In genomic region chrX:7586126-7586525, GRCh38 we compare ENCODE assay signal across 8 cellular contexts.
A peak's percentile ranks its signal among the peaks of the same experiment; 100 is the strongest.
DNase-seq lines count a peak whose midpoint lies in the region; ATAC-seq and TF ChIP-seq lines count a peak whose summit lies in the region.

No MANE protein-coding gene starts in this region.

- no peaks in the 10 kb centered on the region for H3K36me3 ChIP-seq in fibroblast of lung (ENCODE audit: control insufficient read depth, insufficient read depth, low read length)
- H3K36me3 ChIP-seq in tibial nerve = no peaks in the 10 kb centered on the region
- no peaks in the 10 kb centered on the region for H3K36me3 ChIP-seq in vagina

- H3K4me1 ChIP-seq in fibroblast of lung (ENCODE audit: control insufficient read depth, extremely low read depth, insufficient read depth, low read length) = no peaks in the 10 kb centered on the region
- no peaks in the 10 kb centered on the region for H3K4me1 ChIP-seq in tibial nerve
- no peaks in the 10 kb centered on the region for H3K4me1 ChIP-seq in vagina

- ATAC-seq in GM18907 (IDR thresholded peaks at IDR 0.05; ENCODE audit: unreplicated experiment) = peak; percentile 78

- no peak overlapping the region for H2AFZ ChIP-seq in fibroblast of lung (ENCODE audit: low read length)

- DNase-seq in Ammon's horn (ENCODE audit: low spot score) (peak; percentile 30), NCI-H69 (lab: John Stamatoyannopoulos, UW) (peak; percentile 54), fibroblast of lung (ENCODE audit: low read depth in 2 of 2) (peak; percentile 0 to 8), tibial nerve (ENCODE audit: low spot score in 2 of 2) (no peak), activated gamma-delta T cell treated with Interleukin-2 at 50 U/mL for 16 hours (no peak), vagina (ENCODE audit: extremely low spot score in 2 of 2) (no peak)
- no peak for DNase-seq in activated CD8-positive, alpha-beta memory T cell treated with anti-CD3 and anti-CD28 coated beads for 24 hours

- H3K9me3 ChIP-seq in fibroblast of lung (ENCODE audit: control insufficient read depth, insufficient read depth, low read depth, low read length) = no peaks in the 10 kb centered on the region
- no peaks in the 10 kb centered on the region for H3K9me3 ChIP-seq in tibial nerve
- no peaks in the 10 kb centered on the region for H3K9me3 ChIP-seq in vagina

- H3K27me3 ChIP-seq in fibroblast of lung (ENCODE audit: control insufficient read depth, insufficient read depth, low read length) = no peaks in the 10 kb centered on the region
- no peaks in the 10 kb centered on the region for H3K27me3 ChIP-seq in tibial nerve
- H3K27me3 ChIP-seq in vagina = no peaks in the 10 kb centered on the region

- no peak overlapping the region for H3K9ac ChIP-seq in fibroblast of lung (ENCODE audit: insufficient read depth, low read length)

- no peak overlapping the region for H3K27ac ChIP-seq in fibroblast of lung (ENCODE audit: insufficient read depth, low read length)
- no peak overlapping the region for H3K27ac ChIP-seq in tibial nerve
- H3K27ac ChIP-seq in vagina = no peak overlapping the region

- H4K20me1 ChIP-seq in fibroblast of lung (ENCODE audit: control insufficient read depth, extremely low read depth, insufficient read depth, low read length) = no peaks in the 10 kb centered on the region

- H3K4me2 ChIP-seq in fibroblast of lung (ENCODE audit: extremely low read depth, insufficient read depth, low read length) = no peak overlapping the region

- TF ChIP-seq EP300 in tibial nerve (IDR thresholded peaks at IDR 0.05) = no peak

- 10% methylated on average over 2 of the region's 2 CpGs for WGBS in tibial nerve, 2 donors

- TF ChIP-seq POLR2A in tibial nerve (IDR thresholded peaks at IDR 0.05) = no peak
- no peak for TF ChIP-seq POLR2A in vagina (IDR thresholded peaks at IDR 0.05)

- TF ChIP-seq CTCF in fibroblast of lung (conservative IDR thresholded peaks at IDR 0.05 in 1 of 2, IDR thresholded peaks at IDR 0.05 in 1 of 2; ENCODE audit: low read depth in 1 of 2, low read length in 2 of 2) (peak in 1 of 2 donors; percentile 53), tibial nerve (IDR thresholded peaks at IDR 0.05) (peak in 4 of 5 experiments; percentile 22 to 42 (median 36)), vagina (IDR thresholded peaks at IDR 0.05) (no peak)

- H3K79me2 ChIP-seq in fibroblast of lung (ENCODE audit: control insufficient read depth, insufficient read depth, low read length) = no peaks in the 10 kb centered on the region

- H3K4me3 ChIP-seq in fibroblast of lung (replicated peaks in 1 of 4; ENCODE audit: control extremely low read depth in 1 of 4, insufficient read depth in 1 of 4, low read depth in 3 of 4, low read length in 4 of 4) (no peak overlapping the region), tibial nerve (no peak overlapping the region), vagina (no peak overlapping the region)

- intact Hi-C loops in vagina (cut with DNase I) = no loop called here

Comparison
In these comparisons a context has a peak if more than half of its experiments do, and no peak if none do; other contexts are left out.
1. DNase-seq: peak in Ammon's horn (single experiment), NCI-H69 (single experiment) and fibroblast of lung (2 of 2); none in tibial nerve (0 of 2), activated gamma-delta T cell treated with Interleukin-2 at 50 U/mL for 16 hours (single experiment), activated CD8-positive, alpha-beta memory T cell treated with anti-CD3 and anti-CD28 coated beads for 24 hours (single experiment) and vagina (0 of 2).
2. CTCF ChIP-seq: peak in tibial nerve (4 of 5); none in vagina (0 of 3).